Comparison of ENCODE assay signal across 8 cellular contexts in genomic region chr6:27478706-27479318, GRCh38. TPM values are rescaled to one million over a fixed set of nuclear protein-coding genes. Genes with fewer than 3 reads are reported as not detected.
DNase-seq lines count a peak whose midpoint lies in the region; ATAC-seq, FAIRE-seq and TF ChIP-seq lines count a peak whose summit lies in the region.

No MANE protein-coding gene starts in this region.

- no peaks in the 10 kb centered on the region for H3K36me3 ChIP-seq in left ventricle myocardium inferior
- H3K36me3 ChIP-seq in psoas muscle (ENCODE audit: insufficient read depth in 1 of 2, low read depth in 1 of 2) = no peaks in the 10 kb centered on the region

- ATAC-seq in HG02759 (IDR thresholded peaks at IDR 0.05; ENCODE audit: unreplicated experiment) (peak; percentile 76), psoas muscle (peak; percentile 91 to 93 (median 92))

- H3K4me3 ChIP-seq in left ventricle myocardium inferior (peak overlapping the region; percentile 88), psoas muscle (peak overlapping the region; percentile 73)

- TF ChIP-seq CTCF in GM10266 (IDR thresholded peaks at IDR 0.05; ENCODE audit: control insufficient read depth, insufficient read depth, low read depth, missing control alignments) = no peak
- no peak for TF ChIP-seq CTCF in left ventricle myocardium inferior (IDR thresholded peaks at IDR 0.05; ENCODE audit: borderline replicate concordance)
- no peak for TF ChIP-seq CTCF in psoas muscle (IDR thresholded peaks at IDR 0.05)

- WGBS in psoas muscle, 3 donors = 0 to 1% (median 0%) methylated on average over 28 of the region's 28 CpGs

- FAIRE-seq in urothelium cell line (lab: Jason Lieb, UNC) = no peak

- H3K27ac ChIP-seq in left ventricle myocardium inferior (replicated peaks) (peak overlapping the region; percentile 98), psoas muscle (peak overlapping the region; percentile 82)

- H3K9me3 ChIP-seq in left ventricle myocardium inferior (replicated peaks) = no peaks in the 10 kb centered on the region
- no peaks in the 10 kb centered on the region for H3K9me3 ChIP-seq in psoas muscle

- peaks cover 24% of the 10 kb centered on the region for H3K4me1 ChIP-seq in left ventricle myocardium inferior
- H3K4me1 ChIP-seq in psoas muscle = peaks cover 3% of the 10 kb centered on the region

- H3K27me3 ChIP-seq in left ventricle myocardium inferior (ENCODE audit: low read depth) (no peaks in the 10 kb centered on the region), psoas muscle (ENCODE audit: insufficient read depth in 3 of 3, low read length in 2 of 3) (no peaks in the 10 kb centered on the region)

- intact Hi-C loops in left ventricle myocardium inferior (cut with micrococcal nuclease) (no loop called here), psoas muscle (cut with DNase I) (loop anchor here (5.0 to 10.0 kb wide), 2 partner anchors 294 to 302 kb away; no protein-coding TSS in a partner anchor)

- peak; percentile 67 for DNase-seq in GM10266 (ENCODE audit: extremely low spot score)
- DNase-seq in NCI-H1105 treated with DMSO at 0.1 percent for 48 hours (lab: John Stamatoyannopoulos, UW) = peak; percentile 83
- peak; percentile 84 for DNase-seq in T follicular helper cell (ENCODE audit: low read depth)
- peak; percentile 25 to 97 (median 77) for DNase-seq in amygdala (lab: John Stamatoyannopoulos, UW)
- peak; percentile 87 for DNase-seq in left ventricle myocardium inferior
- peak; percentile 86 to 93 for DNase-seq in psoas muscle
- DNase-seq in urothelium cell line (ENCODE audit: low spot score) = peak; percentile 51

RNA-seq across cellular contexts. Expression of gene ZNF184, which starts 5.9 kb away (rescaled TPM):
- total RNA-seq in left ventricle myocardium inferior (3.2 TPM), psoas muscle (1 to 10 TPM; 4.2 to 4.9 (median 4.5) TPM)
- 1 to 10 TPM; 2.3 to 5.7 (median 2.9) TPM for polyA plus RNA-seq in psoas muscle

Comparison
In these comparisons a context has a peak if more than half of its experiments do, and no peak if none do; other contexts are left out.
1. Peak in every context shown above with its lines: DNase-seq, ATAC-seq, H3K4me3 ChIP-seq and H3K27ac ChIP-seq.